ENCODE assay signal across 9 cellular contexts in the genomic region with DNA sequence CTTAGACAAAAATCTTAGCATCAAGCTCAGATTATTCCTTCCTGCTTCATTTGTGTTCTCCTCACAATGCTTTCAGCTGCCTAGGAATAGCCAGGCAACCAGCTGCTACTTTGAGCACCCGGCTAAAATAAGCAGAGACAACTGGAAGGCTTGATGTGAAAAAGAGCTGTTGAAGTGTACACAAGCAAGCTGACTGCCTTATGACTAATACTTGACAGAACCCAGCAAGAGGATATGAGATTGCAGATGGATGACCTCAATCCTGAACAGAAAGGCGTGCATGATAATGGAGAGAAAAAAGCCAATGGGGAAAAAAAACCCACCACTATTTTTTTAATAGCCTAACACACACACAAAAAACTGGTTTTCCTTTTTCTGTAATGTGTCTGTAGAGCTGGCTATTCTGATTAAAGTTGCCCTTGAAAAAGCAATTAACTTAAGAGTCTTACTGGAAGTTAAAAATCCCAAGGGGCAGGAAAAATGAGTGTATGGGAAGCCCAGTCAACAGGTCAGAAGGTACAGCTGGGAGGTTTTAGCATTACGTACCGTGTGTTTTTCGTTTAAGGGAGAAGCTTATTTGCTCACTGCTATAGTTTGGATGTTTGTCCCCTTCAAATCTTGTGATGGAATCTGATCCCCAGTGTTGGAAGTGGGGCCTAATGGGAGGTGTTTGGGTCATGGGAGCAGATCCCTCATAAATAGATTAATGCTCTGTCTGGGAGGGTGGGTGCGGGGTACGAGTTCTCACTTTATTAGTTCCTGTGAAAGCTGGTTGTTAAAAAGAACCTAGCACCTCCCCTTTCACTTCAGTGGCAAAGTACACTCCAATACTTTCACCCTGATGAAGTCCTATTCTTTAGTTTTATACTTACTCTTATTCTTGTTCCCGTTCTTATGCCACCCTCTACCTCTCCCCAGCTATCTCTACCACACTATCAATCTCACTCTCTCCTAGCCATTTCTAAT. TPM values are rescaled to one million over a fixed set of nuclear protein-coding genes. Genes with fewer than 3 reads are reported as not detected.
DNase-seq lines count a peak whose midpoint lies in the region; ATAC-seq and TF ChIP-seq lines count a peak whose summit lies in the region.
"Had no signal": no experiment of that assay in that cellular context is flagged by ENCODE, and none has a peak within 500 bp of the region (broad histone marks: within the 10 kb centered on the region; RNA-seq: fewer than 3 reads in every experiment).

No MANE protein-coding gene starts in this region.

- H3K36me3 ChIP-seq in Karpas-422 (ENCODE audit: insufficient read depth, low read length): no peaks in the 10 kb centered on the region

- no peak overlapping the region for H3K4me2 ChIP-seq in Karpas-422 (ENCODE audit: low read depth, low read length, poor library complexity, severe bottlenecking)

- TF ChIP-seq CTCF in GM12865 (IDR thresholded peaks at IDR 0.05; ENCODE audit: insufficient read depth, low read depth, low read length, missing control alignments) (no peak), retinal pigment epithelial cell (conservative IDR thresholded peaks at IDR 0.05; ENCODE audit: low read depth, low read length) (no peak)

- H3K9me3 ChIP-seq in Karpas-422 (ENCODE audit: low read length): no peaks in the 10 kb centered on the region

- H3K4me1 ChIP-seq in Karpas-422 (ENCODE audit: low read length): no peaks in the 10 kb centered on the region

- DNase-seq in GM12865 (ENCODE audit: low read depth) (peak; percentile 10), SHP77 treated with DMSO at 0.1 percent for 48 hours (lab: John Stamatoyannopoulos, UW) (peak; percentile 67), globus pallidus (ENCODE audit: low spot score) (peak; percentile 14), retinal pigment epithelial cell (ENCODE audit: low read depth) (peak; percentile 62), Karpas-422 (no peak), SKM-1 (lab: John Stamatoyannopoulos, UW; ENCODE audit: unreplicated experiment) (no peak)
- DNase-seq in natural killer cell treated with Interleukin-12 subunit alpha and Interleukin-12 subunit beta and Interleukin-15 and Interleukin-18, amount 100 ng/mL, for 72 hours (ENCODE audit: low spot score): no peak
- DNase-seq: erythroblast had no signal

- no peak overlapping the region for H3K27ac Mint-ChIP-seq in natural killer cell treated with Interleukin-12 subunit alpha and Interleukin-12 subunit beta and Interleukin-15 and Interleukin-18, amount 100 ng/mL, for 72 hours

- H4K20me1 ChIP-seq in Karpas-422 (ENCODE audit: insufficient read depth, low read depth, low read length): no peaks in the 10 kb centered on the region

- no peak for ATAC-seq in natural killer cell treated with Interleukin-12 subunit alpha and Interleukin-12 subunit beta and Interleukin-15 and Interleukin-18, amount 100 ng/mL, for 72 hours
- no peak for ATAC-seq in GM21447 (IDR thresholded peaks at IDR 0.05; ENCODE audit: unreplicated experiment)

- no peak overlapping the region for H3K4me3 Mint-ChIP-seq in natural killer cell treated with Interleukin-12 subunit alpha and Interleukin-12 subunit beta and Interleukin-15 and Interleukin-18, amount 100 ng/mL, for 72 hours

- H2AFZ ChIP-seq in Karpas-422 (ENCODE audit: low read length): no peak overlapping the region

- H3K4me1 Mint-ChIP-seq in natural killer cell treated with Interleukin-12 subunit alpha and Interleukin-12 subunit beta and Interleukin-15 and Interleukin-18, amount 100 ng/mL, for 72 hours (ENCODE audit: low read depth in 2 of 2): no peaks in the 10 kb centered on the region

- no peaks in the 10 kb centered on the region for H3K27me3 ChIP-seq in Karpas-422 (ENCODE audit: low read length)

- H3K79me2 ChIP-seq in Karpas-422 (ENCODE audit: low read length): no peaks in the 10 kb centered on the region

- no peaks in the 10 kb centered on the region for H3K36me3 Mint-ChIP-seq in natural killer cell treated with Interleukin-12 subunit alpha and Interleukin-12 subunit beta and Interleukin-15 and Interleukin-18, amount 100 ng/mL, for 72 hours

- H3K9me3 Mint-ChIP-seq in natural killer cell treated with Interleukin-12 subunit alpha and Interleukin-12 subunit beta and Interleukin-15 and Interleukin-18, amount 100 ng/mL, for 72 hours: no peaks in the 10 kb centered on the region

- no peaks in the 10 kb centered on the region for H3K27me3 Mint-ChIP-seq in natural killer cell treated with Interleukin-12 subunit alpha and Interleukin-12 subunit beta and Interleukin-15 and Interleukin-18, amount 100 ng/mL, for 72 hours

- H3K4me3 ChIP-seq in GM12865 (ENCODE audit: low read depth, low read length) (no peak overlapping the region), retinal pigment epithelial cell (ENCODE audit: low read length) (no peak overlapping the region), Karpas-422 (ENCODE audit: low read length) (no peak overlapping the region)

- H3K9ac ChIP-seq in Karpas-422 (ENCODE audit: low read length): no peak overlapping the region

- no peak overlapping the region for H3K27ac ChIP-seq in Karpas-422 (ENCODE audit: low read length)

- H3K9me2 ChIP-seq in Karpas-422 (replicated peaks; ENCODE audit: insufficient read depth, low read length): no peaks in the 10 kb centered on the region

RNA-seq across cellular contexts. Expression of gene HERC6, which starts 37.1 kb away (rescaled TPM):
- 1.8 and 3.4 TPM in 2 replicates for total RNA-seq in Karpas-422 (2014; rRNA removed; shearing (Covaris generic); ENCODE audit: low replicate concordance)
- total RNA-seq in natural killer cell treated with Interleukin-12 subunit alpha and Interleukin-12 subunit beta and Interleukin-15 and Interleukin-18, amount 100 ng/mL, for 72 hours: 10 to 100 TPM in 1 of 2 donors, 1 to 10 TPM in 1; 8.0 to 10.9 TPM

RNA-seq across cellular contexts. Expression of gene PPM1K, which starts 57.1 kb away (rescaled TPM):
- total RNA-seq in Karpas-422 (2014; rRNA removed; shearing (Covaris generic); ENCODE audit: low replicate concordance): 117 and 134 TPM in 2 replicates
- total RNA-seq in natural killer cell treated with Interleukin-12 subunit alpha and Interleukin-12 subunit beta and Interleukin-15 and Interleukin-18, amount 100 ng/mL, for 72 hours: 10 to 100 TPM; 67.1 to 83.9 TPM

Comparison
In these comparisons a context has a peak if more than half of its experiments do, and no peak if none do; other contexts are left out.
1. DNase-seq: peak in GM12865 (single experiment), SHP77 treated with DMSO at 0.1 percent for 48 hours (single experiment), globus pallidus (single experiment) and retinal pigment epithelial cell (single experiment); none in Karpas-422 (single experiment), natural killer cell treated with Interleukin-12 subunit alpha and Interleukin-12 subunit beta and Interleukin-15 and Interleukin-18, amount 100 ng/mL, for 72 hours (single experiment) and SKM-1 (single experiment).